1 cellular context compared by ENCODE assay signal in the genomic region with DNA sequence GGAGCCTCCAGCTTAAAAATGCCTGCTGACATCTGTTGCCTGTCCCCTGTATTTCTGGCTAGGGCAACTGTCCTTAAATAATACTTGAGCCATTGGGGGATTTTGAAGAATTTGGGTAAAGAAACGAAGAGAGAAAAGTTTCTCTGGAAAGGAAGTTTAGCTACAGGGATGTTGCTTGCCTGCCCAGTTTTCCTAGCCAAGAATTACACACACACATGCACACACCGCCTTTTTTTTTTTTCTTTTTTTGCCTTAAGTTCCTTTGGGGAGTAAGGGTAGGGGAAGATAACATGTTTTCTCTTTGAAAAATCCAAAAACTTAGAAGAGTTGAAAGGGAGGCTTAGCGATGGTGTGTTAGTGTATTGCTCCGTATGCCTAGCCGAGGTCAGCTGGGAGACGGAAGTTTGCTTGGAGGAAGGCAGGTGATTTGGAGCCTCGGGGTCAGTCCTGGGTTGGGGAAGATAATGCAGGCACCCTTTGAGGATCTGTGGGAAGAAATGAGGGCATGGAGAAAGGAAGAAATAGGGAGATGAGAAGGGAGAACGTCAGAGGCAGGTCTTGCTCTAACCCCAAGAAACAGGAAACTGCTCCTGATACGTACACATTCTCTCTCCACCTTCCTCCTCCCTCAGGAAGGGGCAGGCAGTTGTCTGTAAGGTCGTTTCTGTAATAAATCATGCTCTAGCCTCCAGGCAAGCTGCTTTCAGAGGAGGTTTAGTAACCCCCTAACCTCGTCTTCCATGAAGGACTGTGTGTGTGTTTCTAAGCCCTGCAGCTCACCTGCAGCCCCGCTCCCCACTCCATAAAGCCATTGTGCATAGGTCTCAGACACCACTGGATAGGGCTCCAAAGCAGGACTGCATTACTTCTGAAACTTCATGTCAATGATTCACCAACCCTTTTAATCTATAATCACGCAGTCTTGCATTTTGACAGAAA.
TF ChIP-seq lines count a peak whose summit lies in the region.

No MANE protein-coding gene starts in this region.

TF ChIP-seq in neural cell, 6 proteins besides CTCF, POLR2A, EP300 and RAD21 (continued from another document):
- TF ChIP-seq, protein P1, sequence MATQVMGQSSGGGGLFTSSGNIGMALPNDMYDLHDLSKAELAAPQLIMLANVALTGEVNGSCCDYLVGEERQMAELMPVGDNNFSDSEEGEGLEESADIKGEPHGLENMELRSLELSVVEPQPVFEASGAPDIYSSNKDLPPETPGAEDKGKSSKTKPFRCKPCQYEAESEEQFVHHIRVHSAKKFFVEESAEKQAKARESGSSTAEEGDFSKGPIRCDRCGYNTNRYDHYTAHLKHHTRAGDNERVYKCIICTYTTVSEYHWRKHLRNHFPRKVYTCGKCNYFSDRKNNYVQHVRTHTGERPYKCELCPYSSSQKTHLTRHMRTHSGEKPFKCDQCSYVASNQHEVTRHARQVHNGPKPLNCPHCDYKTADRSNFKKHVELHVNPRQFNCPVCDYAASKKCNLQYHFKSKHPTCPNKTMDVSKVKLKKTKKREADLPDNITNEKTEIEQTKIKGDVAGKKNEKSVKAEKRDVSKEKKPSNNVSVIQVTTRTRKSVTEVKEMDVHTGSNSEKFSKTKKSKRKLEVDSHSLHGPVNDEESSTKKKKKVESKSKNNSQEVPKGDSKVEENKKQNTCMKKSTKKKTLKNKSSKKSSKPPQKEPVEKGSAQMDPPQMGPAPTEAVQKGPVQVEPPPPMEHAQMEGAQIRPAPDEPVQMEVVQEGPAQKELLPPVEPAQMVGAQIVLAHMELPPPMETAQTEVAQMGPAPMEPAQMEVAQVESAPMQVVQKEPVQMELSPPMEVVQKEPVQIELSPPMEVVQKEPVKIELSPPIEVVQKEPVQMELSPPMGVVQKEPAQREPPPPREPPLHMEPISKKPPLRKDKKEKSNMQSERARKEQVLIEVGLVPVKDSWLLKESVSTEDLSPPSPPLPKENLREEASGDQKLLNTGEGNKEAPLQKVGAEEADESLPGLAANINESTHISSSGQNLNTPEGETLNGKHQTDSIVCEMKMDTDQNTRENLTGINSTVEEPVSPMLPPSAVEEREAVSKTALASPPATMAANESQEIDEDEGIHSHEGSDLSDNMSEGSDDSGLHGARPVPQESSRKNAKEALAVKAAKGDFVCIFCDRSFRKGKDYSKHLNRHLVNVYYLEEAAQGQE (IDR thresholded peaks at IDR 0.05; ENCODE audit: borderline replicate concordance): no peak
- TF ChIP-seq MXI1 (conservative IDR thresholded peaks at IDR 0.05; ENCODE audit: poor library complexity, severe bottlenecking) (no peak), POLR2AphosphoS5 (IDR thresholded peaks at IDR 0.05) (no peak), EZH2 (IDR thresholded peaks at IDR 0.05; ENCODE audit: borderline replicate concordance, insufficient read depth, low read length, poor library complexity, severe bottlenecking) (no peak), TAF1 (IDR thresholded peaks at IDR 0.05; ENCODE audit: low read depth) (no peak)
